13 cellular contexts compared by ENCODE assay signal in genomic region chr6:106122306-106122940, GRCh38.
"Had no signal": no experiment of that assay in that cellular context is flagged by ENCODE, and none has a peak within 500 bp of the region (broad histone marks: within the 10 kb centered on the region; RNA-seq: fewer than 3 reads in every experiment).

No MANE protein-coding gene starts in this region.

- H3K27me3 Mint-ChIP-seq: activated CD8-positive, alpha-beta memory T cell treated with anti-CD3 and anti-CD28 coated beads, Interleukin-2, amount 10 ng/mL, durations not matched to agents 7 days and 5 days had no signal

- H3K27ac Mint-ChIP-seq: activated CD4-positive, alpha-beta memory T cell treated with anti-CD3 and anti-CD28 coated beads for 36 hours; activated CD8-positive, alpha-beta memory T cell treated with anti-CD3 and anti-CD28 coated beads, Interleukin-2, amount 10 ng/mL, durations not matched to agents 7 days and 5 days; activated naive CD4-positive, alpha-beta T cell treated with anti-CD3 and anti-CD28 coated beads, Interleukin-2, amount 10 ng/mL, durations not matched to agents 7 days and 5 days; endodermal cell; natural killer cell had no signal

- H3K36me3 Mint-ChIP-seq: activated naive CD4-positive, alpha-beta T cell treated with anti-CD3 and anti-CD28 coated beads, Interleukin-2, amount 10 ng/mL, durations not matched to agents 7 days and 5 days; natural killer cell had no signal

- H3K4me3 Mint-ChIP-seq: activated CD4-positive, alpha-beta memory T cell treated with anti-CD3 and anti-CD28 coated beads for 36 hours; activated CD8-positive, alpha-beta memory T cell treated with anti-CD3 and anti-CD28 coated beads, Interleukin-2, amount 10 ng/mL, durations not matched to agents 7 days and 5 days; activated naive CD4-positive, alpha-beta T cell treated with anti-CD3 and anti-CD28 coated beads, Interleukin-2, amount 10 ng/mL, durations not matched to agents 7 days and 5 days; endodermal cell; natural killer cell had no signal

- H3K9me3 ChIP-seq: tibial nerve had no signal

- H3K27me3 ChIP-seq: tibial nerve had no signal

- DNase-seq: activated CD4-positive, alpha-beta memory T cell treated with anti-CD3 and anti-CD28 coated beads for 36 hours; activated CD8-positive, alpha-beta memory T cell treated with anti-CD3 and anti-CD28 coated beads, Interleukin-2, amount 10 ng/mL, durations not matched to agents 7 days and 5 days; activated naive CD4-positive, alpha-beta T cell treated with anti-CD3 and anti-CD28 coated beads, Interleukin-2, amount 10 ng/mL, durations not matched to agents 7 days and 5 days; activated T-cell treated with anti-CD3 and anti-CD28 coated beads, Interleukin-2, amount 50 U/mL, for 1 hour; dorsolateral prefrontal cortex; endodermal cell; head of caudate nucleus; mesendoderm; natural killer cell; stimulated activated CD4-positive, alpha-beta T cell treated with anti-CD3 and anti-CD28 coated beads, Interleukin-2, amount 100 ng/mL, for 48 hours; stimulated activated naive CD4-positive, alpha-beta T cell had no signal

- ATAC-seq: activated CD8-positive, alpha-beta memory T cell treated with anti-CD3 and anti-CD28 coated beads, Interleukin-2, amount 10 ng/mL, durations not matched to agents 7 days and 5 days; natural killer cell had no signal

- H3K4me3 ChIP-seq: dorsolateral prefrontal cortex, tibial nerve had no signal

- H3K4me1 ChIP-seq: tibial nerve had no signal

- H3K9me3 Mint-ChIP-seq: activated CD4-positive, alpha-beta memory T cell treated with anti-CD3 and anti-CD28 coated beads for 36 hours; endodermal cell; natural killer cell had no signal

- H3K27ac ChIP-seq: dorsolateral prefrontal cortex, tibial nerve, VCaP had no signal
